In genomic region chr5:174706997-174707548, GRCh38 we compare ENCODE assay signal across 20 cellular contexts. TPM values are rescaled to one million over a fixed set of nuclear protein-coding genes. Genes with fewer than 3 reads are reported as not detected.
"Had no signal": no experiment of that assay in that cellular context is flagged by ENCODE, and none has a peak within 500 bp of the region (broad histone marks: within the 10 kb centered on the region; RNA-seq: fewer than 3 reads in every experiment).

No MANE protein-coding gene starts in this region.

- H3K9me3 ChIP-seq: ascending aorta, right atrium auricular region, suprapubic skin, transverse colon had no signal

- H3K36me3 Mint-ChIP-seq: activated naive CD4-positive, alpha-beta T cell treated with anti-CD3 and anti-CD28 coated beads, Interleukin-2, amount 10 ng/mL, durations not matched to agents 7 days and 5 days had no signal

- H3K9me3 Mint-ChIP-seq: activated naive CD4-positive, alpha-beta T cell treated with anti-CD3 and anti-CD28 coated beads, Interleukin-2, amount 10 ng/mL, durations not matched to agents 7 days and 5 days; dendritic cell treated with granulocyte-macrophage colony-stimulating factor and Interleukin-4, amounts not matched to agents 40 ng/mL and 50 ng/mL, for 4 days; stimulated activated naive CD8-positive, alpha-beta T cell treated with anti-CD3 and anti-CD28 coated beads, Interleukin-15, amount 100 ng/mL, for 72 hours; T-helper 1 cell treated with Interleukin-12 subunit alpha and Interleukin-12 subunit beta and Interleukin-4 antibody, amounts not matched to agents 30 μg/mL and 1 μg/mL, for 36 hours had no signal

- ATAC-seq: activated CD4-positive, CD25-positive, alpha-beta regulatory T cell treated with anti-CD3 and anti-CD28 coated beads, Interleukin-2, amount 50 U/mL, for 24 hours; esophagus mucosa; stimulated activated naive CD8-positive, alpha-beta T cell treated with anti-CD3 and anti-CD28 coated beads, Interleukin-15, amount 100 ng/mL, for 72 hours had no signal

- H3K4me3 ChIP-seq: ascending aorta, right atrium auricular region, suprapubic skin, transverse colon had no signal

- H3K4me1 ChIP-seq: ascending aorta, right atrium auricular region, suprapubic skin, transverse colon had no signal

- DNase-seq: activated CD4-positive, alpha-beta T cell treated with anti-CD3 and anti-CD28 coated beads, Interleukin-2, amount 50 U/mL, for 1 hour; activated CD8-positive, alpha-beta memory T cell treated with anti-CD3 and anti-CD28 coated beads, Interleukin-2, amount 50 U/mL, for 4 hours; activated effector memory CD4-positive, alpha-beta T cell treated with Interleukin-2 at 50 U/mL for 16 hours; activated naive CD4-positive, alpha-beta T cell treated with anti-CD3 and anti-CD28 coated beads, Interleukin-2, amount 10 ng/mL, durations not matched to agents 7 days and 5 days; activated T-cell treated with anti-CD3 and anti-CD28 coated beads, Interleukin-2, amount 50 U/mL, for 48 hours; effector CD8-positive, alpha-beta T cell; stimulated activated CD4-positive, alpha-beta T cell treated with anti-CD3 and anti-CD28 coated beads, Interleukin-4, amount 100 ng/mL, for 1 hour; stimulated activated naive CD8-positive, alpha-beta T cell treated with anti-CD3 and anti-CD28 coated beads, Interleukin-15, amount 100 ng/mL, for 72 hours; transverse colon had no signal

- H3K4me1 Mint-ChIP-seq: activated naive CD4-positive, alpha-beta T cell treated with anti-CD3 and anti-CD28 coated beads, Interleukin-2, amount 10 ng/mL, durations not matched to agents 7 days and 5 days; stimulated activated naive CD8-positive, alpha-beta T cell treated with anti-CD3 and anti-CD28 coated beads, Interleukin-15, amount 100 ng/mL, for 72 hours had no signal

- H3K27me3 ChIP-seq: ascending aorta, right atrium auricular region had no signal

- H3K27ac ChIP-seq: ascending aorta, right atrium auricular region, suprapubic skin, transverse colon had no signal

- H3K36me3 ChIP-seq: ascending aorta, right atrium auricular region, suprapubic skin, transverse colon had no signal

- H3K27ac Mint-ChIP-seq: activated naive CD4-positive, alpha-beta T cell treated with anti-CD3 and anti-CD28 coated beads, Interleukin-2, amount 10 ng/mL, durations not matched to agents 7 days and 5 days; dendritic cell treated with granulocyte-macrophage colony-stimulating factor and Interleukin-4, amounts not matched to agents 40 ng/mL and 50 ng/mL, for 4 days; progenitor cell of endocrine pancreas; stimulated activated naive CD8-positive, alpha-beta T cell treated with anti-CD3 and anti-CD28 coated beads, Interleukin-15, amount 100 ng/mL, for 72 hours; T-helper 1 cell treated with Interleukin-12 subunit alpha and Interleukin-12 subunit beta and Interleukin-4 antibody, amounts not matched to agents 30 μg/mL and 1 μg/mL, for 36 hours had no signal

- H3K4me3 Mint-ChIP-seq: activated naive CD4-positive, alpha-beta T cell treated with anti-CD3 and anti-CD28 coated beads, Interleukin-2, amount 10 ng/mL, durations not matched to agents 7 days and 5 days; dendritic cell treated with granulocyte-macrophage colony-stimulating factor and Interleukin-4, amounts not matched to agents 40 ng/mL and 50 ng/mL, for 4 days; stimulated activated naive CD8-positive, alpha-beta T cell treated with anti-CD3 and anti-CD28 coated beads, Interleukin-15, amount 100 ng/mL, for 72 hours; T-helper 1 cell treated with Interleukin-12 subunit alpha and Interleukin-12 subunit beta and Interleukin-4 antibody, amounts not matched to agents 30 μg/mL and 1 μg/mL, for 36 hours had no signal

RNA-seq across cellular contexts. Expression of gene MSX2, which starts 17.3 kb away (rescaled TPM):
- total RNA-seq: ascending aorta, bronchial epithelial cell, skeletal muscle tissue had no signal
- polyA plus RNA-seq: neural cell had no signal
